Comparison of ENCODE assay signal across 16 cellular contexts in genomic region chr21:38254970-38255369, GRCh38.
"Had no signal": no experiment of that assay in that cellular context is flagged by ENCODE, and none has a peak within 500 bp of the region (broad histone marks: within the 10 kb centered on the region; RNA-seq: fewer than 3 reads in every experiment).

No MANE protein-coding gene starts in this region.

- H3K27ac ChIP-seq: epithelial cell of prostate, thyroid gland had no signal

- H3K36me3 ChIP-seq: thyroid gland had no signal

- H3K4me3 ChIP-seq: lung, thyroid gland had no signal

- H3K9me3 ChIP-seq: thyroid gland had no signal

- DNase-seq: activated CD4-positive, alpha-beta T cell treated with anti-CD3 and anti-CD28 coated beads for 36 hours; activated CD4-positive, alpha-beta T cell treated with anti-CD3 and anti-CD28 coated beads, Interleukin-2, amount 50 U/mL, for 48 hours; foreskin melanocyte; kidney; nephron progenitor cell; occipital lobe; posterior cingulate gyrus; retina; stimulated activated CD4-positive, alpha-beta T cell treated with anti-CD3 and anti-CD28 coated beads, Interleukin-1b, Interleukin-23, amount 100 ng/mL, for 48 hours; stimulated activated CD8-positive, alpha-beta memory T cell treated with anti-CD3 and anti-CD28 coated beads, Interleukin-4, amount 100 ng/mL, for 48 hours; stimulated activated naive CD4-positive, alpha-beta T cell; thyroid gland had no signal

- ATAC-seq: activated CD4-positive, alpha-beta T cell treated with anti-CD3 and anti-CD28 coated beads for 36 hours; left lobe of liver; WTC11 had no signal

- H3K4me1 ChIP-seq: thyroid gland had no signal

- H3K27me3 ChIP-seq: thyroid gland had no signal

- FAIRE-seq: kidney had no signal
